9 cellular contexts compared by ENCODE assay signal in genomic region chr6:41707565-41708200, GRCh38. TPM values are rescaled to one million over a fixed set of nuclear protein-coding genes. Genes with fewer than 3 reads are reported as not detected.
A peak's percentile ranks its signal among the peaks of the same experiment; 100 is the strongest.
DNase-seq lines count a peak whose midpoint lies in the region; ATAC-seq and TF ChIP-seq lines count a peak whose summit lies in the region.
"Had no signal": no experiment of that assay in that cellular context is flagged by ENCODE, and none has a peak within 500 bp of the region (broad histone marks: within the 10 kb centered on the region; RNA-seq: fewer than 3 reads in every experiment).

No MANE protein-coding gene starts in this region.

- H3K9me3 ChIP-seq in CD4-positive, CD25-positive, alpha-beta regulatory T cell (ENCODE audit: control insufficient read depth in 2 of 2, low read length in 2 of 2), result no peaks in the 10 kb centered on the region
- H3K9me3 ChIP-seq in adrenal gland (replicated peaks in 1 of 3) (no peaks in the 10 kb centered on the region), mucosa of descending colon (no peaks in the 10 kb centered on the region)
- H3K9me3 ChIP-seq: Caco-2 had no signal

- 61 to 75% (median 72%) methylated on average over 12 to 14 of the region's 14 CpGs for whole genome bisulfite sequencing in adrenal gland, 4 donors

- no peaks in the 10 kb centered on the region for H3K27me3 Mint-ChIP-seq in CD4-positive, CD25-positive, alpha-beta regulatory T cell
- H3K27me3 Mint-ChIP-seq in nephron progenitor cell (ENCODE audit: low read depth, poor library complexity), result peaks cover 27% of the 10 kb centered on the region

- peaks cover 4 to 49% (median 36%) of the 10 kb centered on the region in 4 donors for H3K4me1 Mint-ChIP-seq in CD4-positive, CD25-positive, alpha-beta regulatory T cell
- peaks cover 33% of the 10 kb centered on the region for H3K4me1 Mint-ChIP-seq in nephron progenitor cell

- intact Hi-C loops in adrenal gland (cut with DNase I) (loop anchor here in 1 of 2 donors (10.0 kb wide), 1 partner anchor 67 kb away; the partner anchor contains the start of gene FRS3), mucosa of descending colon (cut with DNase I, micrococcal nuclease) (no loop called here)

- ATAC-seq in CD4-positive, CD25-positive, alpha-beta regulatory T cell (ENCODE audit: low read depth in 2 of 2), result peak; percentile 48 to 66
- ATAC-seq in mucosa of descending colon (peak; percentile 11), HG03135 (IDR thresholded peaks at IDR 0.05; ENCODE audit: unreplicated experiment) (no peak)

- peak overlapping the region; percentile 48 for H3K27ac ChIP-seq in CD4-positive, CD25-positive, alpha-beta regulatory T cell (ENCODE audit: insufficient read depth, low read length, poor library complexity, severe bottlenecking)
- H3K27ac ChIP-seq in adrenal gland, result peak overlapping the region in 3 of 5 donors; percentile 77 to 96 (median 83)

- H3K27me3 ChIP-seq in CD4-positive, CD25-positive, alpha-beta regulatory T cell (ENCODE audit: control insufficient read depth, insufficient read depth, low read length), result no peaks in the 10 kb centered on the region
- H3K27me3 ChIP-seq in adrenal gland, result no peaks in the 10 kb centered on the region

- H3K27ac Mint-ChIP-seq in CD4-positive, CD25-positive, alpha-beta regulatory T cell, result peak overlapping the region; percentile 52 to 94 (median 88)
- no peak overlapping the region for H3K27ac Mint-ChIP-seq in nephron progenitor cell

- TF ChIP-seq CTCF in adrenal gland (IDR thresholded peaks at IDR 0.05) (no peak), mucosa of descending colon (IDR thresholded peaks at IDR 0.05) (no peak), nephron progenitor cell (IDR thresholded peaks at IDR 0.05) (no peak)

- no peaks in the 10 kb centered on the region for H3K36me3 ChIP-seq in CD4-positive, CD25-positive, alpha-beta regulatory T cell (ENCODE audit: control insufficient read depth, insufficient read depth, low read length)
- H3K36me3 ChIP-seq in adrenal gland (replicated peaks in 1 of 2), result no peaks in the 10 kb centered on the region
- H3K36me3 ChIP-seq in mucosa of descending colon (ENCODE audit: low read depth), result no peaks in the 10 kb centered on the region

- no peak for TF ChIP-seq POLR2A in adrenal gland (IDR thresholded peaks at IDR 0.05)

- H3K9me3 Mint-ChIP-seq in CD4-positive, CD25-positive, alpha-beta regulatory T cell, result no peaks in the 10 kb centered on the region
- no peaks in the 10 kb centered on the region for H3K9me3 Mint-ChIP-seq in nephron progenitor cell

- peak overlapping the region; percentile 28 to 83 (median 82) for H3K4me3 Mint-ChIP-seq in CD4-positive, CD25-positive, alpha-beta regulatory T cell
- no peak overlapping the region for H3K4me3 Mint-ChIP-seq in nephron progenitor cell

- peak in 2 of 3 donors; percentile 35 to 74 for DNase-seq in CD4-positive, CD25-positive, alpha-beta regulatory T cell
- DNase-seq in RPMI8226 (peak; percentile 62), adrenal gland (peak in 3 of 7 donors; percentile 34 to 41 (median 36)), mucosa of descending colon (peak in 1 of 3 donors; percentile 70), ecto neural progenitor cell (ENCODE audit: low spot score) (no peak), nephron progenitor cell (no peak), glomerular visceral epithelial cell (ENCODE audit: extremely low spot score) (no peak)
- DNase-seq: Caco-2 had no signal

- peaks cover 37% of the 10 kb centered on the region for H3K4me1 ChIP-seq in CD4-positive, CD25-positive, alpha-beta regulatory T cell (ENCODE audit: control insufficient read depth, insufficient read depth, low read length, poor library complexity, severe bottlenecking)
- peaks cover 24 to 39% of the 10 kb centered on the region in 2 donors for H3K4me1 ChIP-seq in adrenal gland (replicated peaks in 1 of 2)
- peaks cover 17% of the 10 kb centered on the region for H3K4me1 ChIP-seq in mucosa of descending colon (ENCODE audit: low read depth)
- H3K4me1 ChIP-seq: Caco-2 had no signal

- peak overlapping the region; percentile 41 for H3K4me3 ChIP-seq in CD4-positive, CD25-positive, alpha-beta regulatory T cell (ENCODE audit: low read depth, low read length)
- H3K4me3 ChIP-seq in adrenal gland (no peak overlapping the region), mucosa of descending colon (no peak overlapping the region)

- peaks cover 8% of the 10 kb centered on the region for H3K36me3 Mint-ChIP-seq in CD4-positive, CD25-positive, alpha-beta regulatory T cell
- no peaks in the 10 kb centered on the region for H3K36me3 Mint-ChIP-seq in nephron progenitor cell (ENCODE audit: low read depth)

RNA-seq across cellular contexts. Expression of gene TFEB, which starts 27.7 kb away (rescaled TPM):
- total RNA-seq in CD4-positive, CD25-positive, alpha-beta regulatory T cell, result 26.7 TPM
- 10 to 100 TPM in 1 of 4 donors, 1 to 10 TPM in 3; 8.0 to 11.0 (median 8.7) TPM for polyA plus RNA-seq in CD4-positive, CD25-positive, alpha-beta regulatory T cell
- total RNA-seq in adrenal gland, result 10 to 100 TPM; 13.3 to 27.1 (median 20.2) TPM
- polyA plus RNA-seq in adrenal gland, result 10 to 100 TPM in 2 of 3 donors, 1 to 10 TPM in 1; 2.1 to 47.2 (median 18.4) TPM
- 10 to 100 TPM; 35.2 to 44.5 (median 40.2) TPM for total RNA-seq in mucosa of descending colon

RNA-seq across cellular contexts. Expression of gene PGC, which starts 39.5 kb away (rescaled TPM):
- total RNA-seq in CD4-positive, CD25-positive, alpha-beta regulatory T cell, result not detected
- not detected for polyA plus RNA-seq in CD4-positive, CD25-positive, alpha-beta regulatory T cell
- total RNA-seq in adrenal gland (1 to 10 TPM in 1 of 8 donors, under 1 TPM in 1, not detected in 6; 0.57 to 1.2 TPM), mucosa of descending colon (not detected)
- polyA plus RNA-seq in adrenal gland, result 1 to 10 TPM in 2 of 3 donors, not detected in 1; 1.1 to 1.6 TPM

Comparison
In these comparisons a context has a peak if more than half of its experiments do, and no peak if none do; other contexts are left out.
1. DNase-seq: peak in CD4-positive, CD25-positive, alpha-beta regulatory T cell (2 of 3) and RPMI8226 (single experiment); none in ecto neural progenitor cell (single experiment), nephron progenitor cell (single experiment) and glomerular visceral epithelial cell (single experiment).